Comparison of ENCODE assay signal across 9 cellular contexts in the genomic region with DNA sequence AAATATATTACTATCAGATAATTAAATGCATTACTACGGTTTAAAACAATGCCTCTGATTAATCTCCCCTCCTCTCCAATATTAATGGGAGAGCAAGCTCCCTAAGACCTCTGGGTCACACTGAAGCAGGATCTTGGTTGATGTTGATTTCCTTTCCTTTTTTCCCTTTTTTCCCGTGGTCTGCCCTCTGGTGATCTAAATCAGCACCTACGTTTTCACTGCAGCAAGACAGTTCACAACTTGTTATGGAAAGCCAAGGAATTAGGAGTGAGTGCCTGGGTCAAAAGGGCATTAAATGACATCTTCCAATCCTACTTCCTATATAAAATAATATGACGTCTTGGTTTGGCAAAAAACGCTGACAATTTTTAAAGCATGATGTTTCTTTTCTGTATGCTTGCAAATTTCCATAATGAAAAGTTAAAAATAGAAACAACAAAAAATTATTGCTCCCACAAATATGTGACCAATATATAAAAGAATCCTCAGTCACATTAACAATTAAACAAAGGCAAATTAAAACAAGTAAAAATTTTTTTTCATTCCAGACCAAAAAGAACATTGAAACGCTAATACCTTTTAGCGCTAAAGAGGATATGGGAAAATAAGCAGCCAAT. TPM values are rescaled to one million over a fixed set of nuclear protein-coding genes. Genes with fewer than 3 reads are reported as not detected.
DNase-seq lines count a peak whose midpoint lies in the region; ATAC-seq, FAIRE-seq and TF ChIP-seq lines count a peak whose summit lies in the region.
"Had no signal": no experiment of that assay in that cellular context is flagged by ENCODE, and none has a peak within 500 bp of the region (broad histone marks: within the 10 kb centered on the region; RNA-seq: fewer than 3 reads in every experiment).

No MANE protein-coding gene starts in this region.

- no peak overlapping the region for H3K4me3 ChIP-seq in SK-N-SH (ENCODE audit: low read depth in 2 of 2, low read length in 1 of 2)
- no peak overlapping the region for H3K4me3 ChIP-seq in tibial nerve

- H3K9me3 ChIP-seq in SK-N-SH (no peaks in the 10 kb centered on the region), tibial nerve (no peaks in the 10 kb centered on the region)

- H3K36me3 ChIP-seq in SK-N-SH (replicated peaks in 1 of 2; ENCODE audit: control insufficient read depth in 1 of 2, insufficient read depth in 2 of 2, low read length in 1 of 2) (no peaks in the 10 kb centered on the region), tibial nerve (no peaks in the 10 kb centered on the region)

- peak overlapping the region; percentile 39; the same call in 1 of the 2 replicates for H2AFZ ChIP-seq in SK-N-SH (ENCODE audit: low read depth)

- POLR2A ChIA-PET in SK-N-SH (lab: Yijun Ruan, JAX) = no interaction called here

- H3K9ac ChIP-seq in SK-N-SH = no peak overlapping the region

- H3K9me2 ChIP-seq in SK-N-SH = peaks cover 5% of the 10 kb centered on the region; the same call in 1 of the 2 replicates

- CTCF ChIA-PET in SK-N-SH (lab: Yijun Ruan, JAX) = interaction anchor here (0.6 to 0.7 kb wide), 3 partner anchors 11 to 91 kb away, joined by 3 to 4 read pairs (median 3); no protein-coding TSS in a partner anchor

- peak; percentile 41 for DNase-seq in Ammon's horn (ENCODE audit: low spot score)
- DNase-seq in HuH-7 (ENCODE audit: low spot score) = peak; percentile 59
- peak; percentile 50 for DNase-seq in SK-N-SH
- no peak for DNase-seq in T-helper 9 cell
- DNase-seq in tibial nerve (ENCODE audit: low spot score in 2 of 2) = no peak
- no peak for DNase-seq in activated effector memory CD4-positive, alpha-beta T cell treated with Interleukin-2 at 50 U/mL for 16 hours

- H3K27me3 ChIP-seq in SK-N-SH (ENCODE audit: insufficient read depth) (no peaks in the 10 kb centered on the region), tibial nerve (no peaks in the 10 kb centered on the region)

- no peaks in the 10 kb centered on the region for H3F3A ChIP-seq in SK-N-SH (replicated peaks; ENCODE audit: insufficient read depth)

- peak; percentile 96 for FAIRE-seq in islet of Langerhans (lab: Jason Lieb, UNC)
- FAIRE-seq: colon had no signal

- H3K79me2 ChIP-seq in SK-N-SH (ENCODE audit: insufficient read depth) = no peaks in the 10 kb centered on the region

- TF ChIP-seq CTCF in SK-N-SH (IDR thresholded peaks at IDR 0.05) = peak; percentile 72
- TF ChIP-seq CTCF in tibial nerve (IDR thresholded peaks at IDR 0.05) = peak in 1 of 5 experiments; percentile 18

- ATAC-seq in GM21423 (IDR thresholded peaks at IDR 0.05; ENCODE audit: unreplicated experiment) = no peak

- no peak for TF ChIP-seq POLR2A in tibial nerve (IDR thresholded peaks at IDR 0.05)

- no peaks in the 10 kb centered on the region for H3K4me1 ChIP-seq in SK-N-SH (ENCODE audit: control insufficient read depth in 1 of 2, insufficient read depth in 2 of 2, low read depth in 1 of 2, low read length in 1 of 2)
- peaks cover 0 to 4% (median 0%) of the 10 kb centered on the region in 4 donors for H3K4me1 ChIP-seq in tibial nerve

- H3K27ac ChIP-seq in SK-N-SH (ENCODE audit: low read depth in 2 of 2, low read length in 1 of 2) (no peak overlapping the region), tibial nerve (no peak overlapping the region)

- TF ChIP-seq RAD21 in SK-N-SH (IDR thresholded peaks at IDR 0.05; ENCODE audit: low read length) = peak; percentile 61

- TF ChIP-seq EP300 in SK-N-SH (IDR thresholded peaks at IDR 0.05; ENCODE audit: borderline replicate concordance in 1 of 2, low read depth in 1 of 2, low read length in 1 of 2) (no peak), tibial nerve (IDR thresholded peaks at IDR 0.05) (no peak)

- 30% methylated on average over 7 of the region's 7 CpGs for WGBS in SK-N-SH (ENCODE audit: low lambda C conversion rate)
- WGBS in tibial nerve, 2 donors = 33 to 37% methylated on average over 7 of the region's 7 CpGs

- H3K4me2 ChIP-seq in SK-N-SH = no peak overlapping the region

- no peaks in the 10 kb centered on the region for H4K20me1 ChIP-seq in SK-N-SH (ENCODE audit: insufficient read depth)

TF ChIP-seq in SK-N-SH, 30 proteins besides CTCF, POLR2A, EP300 and RAD21:
- TF ChIP-seq SMC3 (IDR thresholded peaks at IDR 0.05; ENCODE audit: low read depth, low read length) = peak; percentile 59
- TF ChIP-seq, protein P1, sequence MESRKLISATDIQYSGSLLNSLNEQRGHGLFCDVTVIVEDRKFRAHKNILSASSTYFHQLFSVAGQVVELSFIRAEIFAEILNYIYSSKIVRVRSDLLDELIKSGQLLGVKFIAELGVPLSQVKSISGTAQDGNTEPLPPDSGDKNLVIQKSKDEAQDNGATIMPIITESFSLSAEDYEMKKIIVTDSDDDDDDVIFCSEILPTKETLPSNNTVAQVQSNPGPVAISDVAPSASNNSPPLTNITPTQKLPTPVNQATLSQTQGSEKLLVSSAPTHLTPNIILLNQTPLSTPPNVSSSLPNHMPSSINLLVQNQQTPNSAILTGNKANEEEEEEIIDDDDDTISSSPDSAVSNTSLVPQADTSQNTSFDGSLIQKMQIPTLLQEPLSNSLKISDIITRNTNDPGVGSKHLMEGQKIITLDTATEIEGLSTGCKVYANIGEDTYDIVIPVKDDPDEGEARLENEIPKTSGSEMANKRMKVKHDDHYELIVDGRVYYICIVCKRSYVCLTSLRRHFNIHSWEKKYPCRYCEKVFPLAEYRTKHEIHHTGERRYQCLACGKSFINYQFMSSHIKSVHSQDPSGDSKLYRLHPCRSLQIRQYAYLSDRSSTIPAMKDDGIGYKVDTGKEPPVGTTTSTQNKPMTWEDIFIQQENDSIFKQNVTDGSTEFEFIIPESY (IDR thresholded peaks at IDR 0.05; ENCODE audit: borderline replicate concordance, low read depth) = no peak
- TF ChIP-seq, protein P2, sequence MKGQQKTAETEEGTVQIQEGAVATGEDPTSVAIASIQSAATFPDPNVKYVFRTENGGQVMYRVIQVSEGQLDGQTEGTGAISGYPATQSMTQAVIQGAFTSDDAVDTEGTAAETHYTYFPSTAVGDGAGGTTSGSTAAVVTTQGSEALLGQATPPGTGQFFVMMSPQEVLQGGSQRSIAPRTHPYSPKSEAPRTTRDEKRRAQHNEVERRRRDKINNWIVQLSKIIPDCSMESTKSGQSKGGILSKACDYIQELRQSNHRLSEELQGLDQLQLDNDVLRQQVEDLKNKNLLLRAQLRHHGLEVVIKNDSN (IDR thresholded peaks at IDR 0.05; ENCODE audit: borderline replicate concordance, low read depth) = no peak
- TF ChIP-seq RFX5 (IDR thresholded peaks at IDR 0.05; ENCODE audit: low read length) = no peak
- TF ChIP-seq SIN3A (IDR thresholded peaks at IDR 0.05; ENCODE audit: borderline replicate concordance, low read depth, low read length) = no peak
- no peak for TF ChIP-seq ELF1 (IDR thresholded peaks at IDR 0.05)
- no peak for TF ChIP-seq RXRA (IDR thresholded peaks at IDR 0.05; ENCODE audit: borderline replicate concordance, low read depth)
- no peak for TF ChIP-seq FOXJ3 (CRISPR knock-in tag; IDR thresholded peaks at IDR 0.05)
- TF ChIP-seq GATA2 (CRISPR knock-in tag; IDR thresholded peaks at IDR 0.05) = no peak

RNA-seq across cellular contexts. Expression of a gene that starts 7.9 kb away (rescaled TPM):
- polyA plus RNA-seq in SK-N-SH (2012; rRNA removed) = 13.5 and 18.7 TPM in 2 replicates
- 23.3 and 32.9 TPM in 2 replicates for polyA plus RNA-seq in SK-N-SH (2012; cell fraction: cytosol; rRNA removed)
- polyA plus RNA-seq in SK-N-SH (2012; cell fraction: nucleus; rRNA removed) = 9.9 and 17.5 TPM in 2 replicates
- total RNA-seq in tibial nerve = 10 to 100 TPM; 19.2 to 34.5 (median 30.3) TPM

Comparison
In these comparisons a context has a peak if more than half of its experiments do, and no peak if none do; other contexts are left out.
1. DNase-seq: peak in Ammon's horn (single experiment), HuH-7 (single experiment) and SK-N-SH (single experiment); none in T-helper 9 cell (single experiment), tibial nerve (0 of 2) and activated effector memory CD4-positive, alpha-beta T cell treated with Interleukin-2 at 50 U/mL for 16 hours (single experiment).